Comparison of ENCODE assay signal across 8 cellular contexts in genomic region chr2:217713395-217714267, GRCh38.
A peak's percentile ranks its signal among the peaks of the same experiment; 100 is the strongest.
DNase-seq lines count a peak whose midpoint lies in the region; ATAC-seq and TF ChIP-seq lines count a peak whose summit lies in the region.

No MANE protein-coding gene starts in this region.

- H3K27ac ChIP-seq in ascending aorta, result peak overlapping the region; percentile 60 to 69
- peak overlapping the region; percentile 75 for H3K27ac ChIP-seq in vagina

- H3K4me1 ChIP-seq in ascending aorta (peaks cover 0 to 15% of the 10 kb centered on the region in 2 donors), vagina (peaks cover 52% of the 10 kb centered on the region)

- TF ChIP-seq POLR2A in vagina (IDR thresholded peaks at IDR 0.05), result no peak

- H3K36me3 ChIP-seq in ascending aorta (peaks cover 12 to 29% of the 10 kb centered on the region in 2 donors), vagina (no peaks in the 10 kb centered on the region)

- H3K4me3 ChIP-seq in AG10803 (ENCODE audit: low read length) (no peak overlapping the region), ascending aorta (no peak overlapping the region), vagina (no peak overlapping the region)

- H3K27me3 ChIP-seq in ascending aorta (no peaks in the 10 kb centered on the region), vagina (no peaks in the 10 kb centered on the region)

- peak; percentile 70 for ATAC-seq in GM21381 (IDR thresholded peaks at IDR 0.05; ENCODE audit: unreplicated experiment)

- TF ChIP-seq CTCF in AG10803 (conservative IDR thresholded peaks at IDR 0.05; ENCODE audit: low read length) (peak; percentile 99), ascending aorta (IDR thresholded peaks at IDR 0.05) (peak; percentile 92 to 95 (median 92)), vagina (IDR thresholded peaks at IDR 0.05) (peak; percentile 70 to 96 (median 95))

- intact Hi-C loops in ascending aorta (cut with DNase I), result loop anchor here (1.0 to 10.0 kb wide), 7 partner anchors 41 to 1196 kb away; no protein-coding TSS in a partner anchor
- intact Hi-C loops in vagina (cut with DNase I), result loop anchor here (1.0 to 10.0 kb wide), 3 partner anchors 179 to 1029 kb away; partner anchors contain the start of gene IGFBP5

- DNase-seq in AG10803 (ENCODE audit: low read depth), result peak; percentile 64
- DNase-seq in NCI-H1694 treated with DMSO at 0.1 percent for 48 hours (lab: John Stamatoyannopoulos, UW), result peak; percentile 47
- DNase-seq in T-helper 22 cell (ENCODE audit: low read depth), result peak; percentile 12
- DNase-seq in ascending aorta (ENCODE audit: low spot score in 2 of 2), result peak in 1 of 2 donors; percentile 90
- DNase-seq in hepatic stellate cell (ENCODE audit: low spot score), result peak; percentile 68
- peak; percentile 42 for DNase-seq in renal cortical epithelial cell (ENCODE audit: low read depth)
- DNase-seq in vagina (ENCODE audit: extremely low spot score in 2 of 2), result peak in 1 of 2 donors; percentile 86

- H3K9me3 ChIP-seq in ascending aorta (no peaks in the 10 kb centered on the region), vagina (no peaks in the 10 kb centered on the region)
